8 cellular contexts compared by ENCODE assay signal in genomic region chr16:15641753-15642556, GRCh38. TPM values are rescaled to one million over a fixed set of nuclear protein-coding genes. Genes with fewer than 3 reads are reported as not detected.
DNase-seq lines count a peak whose midpoint lies in the region; ATAC-seq and TF ChIP-seq lines count a peak whose summit lies in the region.

No MANE protein-coding gene starts in this region.

- TF ChIP-seq CTCF in BE2C (IDR thresholded peaks at IDR 0.05; ENCODE audit: low read depth, low read length) (no peak), LNCaP clone FGC (IDR thresholded peaks at IDR 0.05; ENCODE audit: control insufficient read depth, extremely low read depth, insufficient read depth) (no peak), dorsolateral prefrontal cortex (IDR thresholded peaks at IDR 0.05 in 54 of 56, conservative IDR thresholded peaks at IDR 0.05 in 2 of 56; ENCODE audit: low read depth in 1 of 56, partially characterized antibody in 56 of 56) (no peak), nephron (IDR thresholded peaks at IDR 0.05; ENCODE audit: unreplicated experiment in 3 of 3) (no peak)

- intact Hi-C loops in dorsolateral prefrontal cortex (cut with DNase I) = loop anchor here (2.0 to 10.0 kb wide), 5 partner anchors 60 to 1007 kb away; partner anchors contain the start of genes BFAR (in 1 of the 2), BMERB1 (in 1 of the 2) and PARN (in 1 of the 2)

- no peaks in the 10 kb centered on the region for H3K27me3 Mint-ChIP-seq in nephron (ENCODE audit: low read depth)

- H3K9me3 ChIP-seq in BE2C = no peaks in the 10 kb centered on the region

- H3K9me3 Mint-ChIP-seq in nephron = no peaks in the 10 kb centered on the region

- ATAC-seq in left lobe of liver = no peak

- peak overlapping the region; percentile 97 to 99 (median 98) for H3K27ac Mint-ChIP-seq in nephron

- no peaks in the 10 kb centered on the region for H3K27me3 ChIP-seq in BE2C
- H3K27me3 ChIP-seq in dorsolateral prefrontal cortex = no peaks in the 10 kb centered on the region

- DNase-seq in BE2C (no peak), LNCaP clone FGC (ENCODE audit: low read depth) (no peak), dorsolateral prefrontal cortex (no peak), left lobe of liver (ENCODE audit: low spot score) (no peak), kidney glomerular epithelial cell (lab: John Stamatoyannopoulos, UW) (no peak), SIG-M5 (lab: John Stamatoyannopoulos, UW) (no peak), NCI-H526 (lab: John Stamatoyannopoulos, UW) (no peak)

- peak overlapping the region; percentile 87 to 94 (median 91) for H3K4me3 Mint-ChIP-seq in nephron

- peaks cover 26% of the 10 kb centered on the region for H3K4me1 Mint-ChIP-seq in nephron

- H3K36me3 ChIP-seq in BE2C = peaks cover 16% of the 10 kb centered on the region

- H3K36me3 Mint-ChIP-seq in nephron (ENCODE audit: low read depth) = peaks cover 29% of the 10 kb centered on the region

- peak overlapping the region; percentile 99 for H3K4me3 ChIP-seq in BE2C (ENCODE audit: low read depth, low read length)
- H3K4me3 ChIP-seq in LNCaP clone FGC (ENCODE audit: low read depth, low read length) = peak overlapping the region; percentile 94
- peak overlapping the region; percentile 59 to 100 (median 93) for H3K4me3 ChIP-seq in dorsolateral prefrontal cortex

- H3K4me1 ChIP-seq in BE2C = peaks cover 4% of the 10 kb centered on the region; the same call in 1 of the 2 replicates

- H3K27ac ChIP-seq in dorsolateral prefrontal cortex = peak overlapping the region in 52 of 59 donors; percentile 4 to 100 (median 99)

RNA-seq across cellular contexts. Expression of gene MARF1, which starts 1.0 kb away (rescaled TPM):
- 34.9 TPM for polyA plus RNA-seq in BE2C (2012; ENCODE audit: insufficient read depth, insufficient read length, low read depth)
- total RNA-seq in dorsolateral prefrontal cortex (100 to 1,000 TPM; 121 to 278 (median 183) TPM), left lobe of liver (31.8 TPM)

RNA-seq across cellular contexts. Expression of gene NDE1, which starts 8.1 kb away (rescaled TPM):
- polyA plus RNA-seq in BE2C (2012; ENCODE audit: insufficient read depth, insufficient read length, low read depth) = 11.3 TPM
- total RNA-seq in dorsolateral prefrontal cortex (100 to 1,000 TPM in 5 of 120 experiments, 10 to 100 TPM in 115; 12.7 to 127 (median 41.9) TPM), left lobe of liver (3.4 TPM)
